ENCODE assay signal across 9 cellular contexts in the genomic region with DNA sequence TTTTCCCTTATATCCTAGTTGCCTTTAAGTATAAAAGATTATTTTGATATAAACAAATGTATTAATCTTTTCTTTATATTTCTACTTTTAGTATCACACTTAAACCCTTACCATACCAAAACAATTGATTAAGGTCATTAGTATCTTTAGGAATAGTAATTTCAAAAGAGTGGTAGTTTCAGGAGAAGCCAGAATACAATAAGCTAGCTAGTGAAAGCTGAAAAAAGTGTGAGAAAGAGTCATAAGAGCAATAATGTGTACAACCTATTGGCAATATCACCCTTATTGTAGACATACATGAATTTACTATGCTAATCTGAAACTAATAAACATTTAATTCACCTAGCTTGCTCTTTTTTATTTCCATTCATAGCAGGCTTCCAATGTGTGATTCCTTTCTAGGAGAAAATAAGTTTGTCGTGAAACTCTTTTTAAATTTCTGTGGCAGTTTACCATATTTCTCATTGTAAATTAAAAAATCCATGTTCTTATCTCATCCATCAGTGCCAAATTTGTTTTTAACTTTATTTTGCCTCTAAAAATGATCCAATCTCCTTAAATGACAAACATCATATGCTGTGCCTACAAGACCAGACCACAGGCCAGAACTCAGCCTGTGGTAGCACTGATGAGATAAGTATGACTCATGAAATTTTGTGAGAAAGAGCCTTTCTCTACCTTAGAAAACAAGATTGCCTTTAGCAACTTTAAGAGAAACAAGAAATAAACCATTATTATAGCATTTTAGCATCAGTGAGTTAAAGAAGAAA. TPM values are rescaled to one million over a fixed set of nuclear protein-coding genes. Genes with fewer than 3 reads are reported as not detected.
A peak's percentile ranks its signal among the peaks of the same experiment; 100 is the strongest.
DNase-seq lines count a peak whose midpoint lies in the region; ATAC-seq and TF ChIP-seq lines count a peak whose summit lies in the region.
"Had no signal": no experiment of that assay in that cellular context is flagged by ENCODE, and none has a peak within 500 bp of the region (broad histone marks: within the 10 kb centered on the region; RNA-seq: fewer than 3 reads in every experiment).

No MANE protein-coding gene starts in this region.

- H3K9me3 ChIP-seq in BE2C = no peaks in the 10 kb centered on the region

- peaks cover 12 to 18% of the 10 kb centered on the region in 2 donors for H3K4me1 Mint-ChIP-seq in effector memory CD8-positive, alpha-beta T cell (ENCODE audit: low read depth in 2 of 2)

- H3K36me3 ChIP-seq in BE2C = peaks cover 19% of the 10 kb centered on the region

- no peaks in the 10 kb centered on the region for H3K9me3 Mint-ChIP-seq in effector memory CD8-positive, alpha-beta T cell

- no peaks in the 10 kb centered on the region for H3K27me3 ChIP-seq in BE2C
- H3K27me3 ChIP-seq: cardiac muscle cell had no signal

- TF ChIP-seq CTCF in BE2C (IDR thresholded peaks at IDR 0.05; ENCODE audit: low read depth, low read length) = no peak

- H3K4me1 ChIP-seq in BE2C = peaks cover 34% of the 10 kb centered on the region

- H3K4me3 Mint-ChIP-seq in effector memory CD8-positive, alpha-beta T cell = no peak overlapping the region

- peaks cover 12% of the 10 kb centered on the region for H3K36me3 Mint-ChIP-seq in effector memory CD8-positive, alpha-beta T cell (ENCODE audit: insufficient read depth)

- DNase-seq in BE2C (peak; percentile 68), KG1 (lab: John Stamatoyannopoulos, UW) (peak; percentile 11), islet precursor cell (no peak), SW480 (ENCODE audit: low spot score) (no peak), HuH-7.5 (ENCODE audit: low spot score) (no peak)
- DNase-seq in effector memory CD8-positive, alpha-beta T cell = no peak
- DNase-seq in stimulated activated CD4-positive, alpha-beta T cell treated with anti-CD3 and anti-CD28 coated beads, Interleukin-2, amount 100 ng/mL, for 48 hours = no peak

- H3K4me3 ChIP-seq in BE2C (ENCODE audit: low read depth, low read length) = no peak overlapping the region; the same call in 1 of the 2 replicates
- H3K4me3 ChIP-seq: cardiac muscle cell had no signal

- H3K27ac Mint-ChIP-seq in effector memory CD8-positive, alpha-beta T cell = peak overlapping the region in 1 of 2 donors; percentile 33

- H3K27me3 Mint-ChIP-seq in effector memory CD8-positive, alpha-beta T cell = no peaks in the 10 kb centered on the region

- peak; percentile 79 for ATAC-seq in GM21360 (IDR thresholded peaks at IDR 0.05; ENCODE audit: unreplicated experiment)
- ATAC-seq in effector memory CD8-positive, alpha-beta T cell (replicated peaks) = peak; percentile 29

RNA-seq across cellular contexts. Expression of a gene that starts 8.1 kb away (rescaled TPM):
- polyA plus RNA-seq in BE2C (2012; ENCODE audit: insufficient read depth, insufficient read length, low read depth) = 4.6 TPM

RNA-seq across cellular contexts. Expression of a gene that starts 16.1 kb away (rescaled TPM):
- polyA plus RNA-seq in BE2C (2012; ENCODE audit: insufficient read depth, insufficient read length, low read depth) = 28.5 TPM

Comparison
In these comparisons a context has a peak if more than half of its experiments do, and no peak if none do; other contexts are left out.
1. DNase-seq: peak in BE2C (single experiment) and KG1 (single experiment); none in effector memory CD8-positive, alpha-beta T cell (0 of 3), islet precursor cell (single experiment), SW480 (single experiment), stimulated activated CD4-positive, alpha-beta T cell treated with anti-CD3 and anti-CD28 coated beads, Interleukin-2, amount 100 ng/mL, for 48 hours (0 of 2) and HuH-7.5 (single experiment).